10 cellular contexts compared by ENCODE assay signal in the genomic region with DNA sequence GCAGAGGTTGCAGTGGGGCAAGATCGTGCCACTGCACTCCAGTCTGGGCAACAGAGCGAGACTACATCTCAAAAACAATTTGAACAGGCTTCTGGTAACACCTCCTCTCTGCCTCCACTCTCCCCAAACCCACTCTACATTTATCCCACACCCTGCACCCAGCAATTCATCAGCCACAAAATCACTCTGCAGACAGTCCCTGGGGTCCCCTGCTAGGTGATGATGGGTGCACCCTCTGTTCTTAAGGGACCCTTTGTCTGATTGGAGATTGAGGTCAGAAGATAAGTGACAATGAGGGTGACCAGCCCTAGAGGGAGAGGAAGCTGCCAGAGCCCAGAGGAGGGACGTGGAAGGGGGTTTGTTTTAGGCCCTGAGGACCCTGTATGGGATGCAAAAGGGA. TPM values are rescaled to one million over a fixed set of nuclear protein-coding genes. Genes with fewer than 3 reads are reported as not detected.
DNase-seq lines count a peak whose midpoint lies in the region; ATAC-seq and TF ChIP-seq lines count a peak whose summit lies in the region.
"Had no signal": no experiment of that assay in that cellular context is flagged by ENCODE, and none has a peak within 500 bp of the region (broad histone marks: within the 10 kb centered on the region; RNA-seq: fewer than 3 reads in every experiment).

No MANE protein-coding gene starts in this region.

- POLR2A ChIA-PET in T-cell (lab: Charles Lee), result no interaction called here

- H3K36me3 Mint-ChIP-seq in T-helper 1 cell treated with Interleukin-12 subunit alpha and Interleukin-12 subunit beta and Interleukin-4 antibody, amounts not matched to agents 30 μg/mL and 1 μg/mL, for 36 hours (ENCODE audit: low read depth), result peaks cover 57% of the 10 kb centered on the region
- peaks cover 6% of the 10 kb centered on the region for H3K36me3 Mint-ChIP-seq in T-cell

- peaks cover 56% of the 10 kb centered on the region for H3K4me1 Mint-ChIP-seq in T-helper 1 cell treated with Interleukin-12 subunit alpha and Interleukin-12 subunit beta and Interleukin-4 antibody, amounts not matched to agents 30 μg/mL and 1 μg/mL, for 36 hours (ENCODE audit: low read depth)
- H3K4me1 Mint-ChIP-seq in T-cell, result peaks cover 72 to 93% (median 73%) of the 10 kb centered on the region in 3 donors

- 25 to 60% (median 42%) methylated on average over 3 of the region's 3 CpGs for WGBS in spleen, 5 donors

- peak overlapping the region; percentile 88 for H3K27ac Mint-ChIP-seq in T-helper 1 cell treated with Interleukin-12 subunit alpha and Interleukin-12 subunit beta and Interleukin-4 antibody, amounts not matched to agents 30 μg/mL and 1 μg/mL, for 36 hours
- peak overlapping the region; percentile 63 to 94 for H3K27ac Mint-ChIP-seq in T-cell

- H3K27me3 Mint-ChIP-seq in T-helper 1 cell treated with Interleukin-12 subunit alpha and Interleukin-12 subunit beta and Interleukin-4 antibody, amounts not matched to agents 30 μg/mL and 1 μg/mL, for 36 hours (ENCODE audit: low read depth), result no peaks in the 10 kb centered on the region
- H3K27me3 Mint-ChIP-seq in T-cell, result no peaks in the 10 kb centered on the region

- H3K9me3 ChIP-seq in spleen, result no peaks in the 10 kb centered on the region
- H3K9me3 ChIP-seq: testis had no signal

- TF ChIP-seq CTCF in fibroblast of the aortic adventitia (IDR thresholded peaks at IDR 0.05; ENCODE audit: insufficient read depth, low read length), result no peak
- no peak for TF ChIP-seq CTCF in spleen (IDR thresholded peaks at IDR 0.05 in 8 of 11, conservative IDR thresholded peaks at IDR 0.05 in 3 of 11)

- H3K9me3 Mint-ChIP-seq in T-helper 1 cell treated with Interleukin-12 subunit alpha and Interleukin-12 subunit beta and Interleukin-4 antibody, amounts not matched to agents 30 μg/mL and 1 μg/mL, for 36 hours, result no peaks in the 10 kb centered on the region
- H3K9me3 Mint-ChIP-seq in T-cell, result no peaks in the 10 kb centered on the region

- H3K4me3 ChIP-seq in fibroblast of the aortic adventitia (ENCODE audit: low read depth, low read length) (peak overlapping the region; percentile 90), spleen (peak overlapping the region; percentile 54 to 85 (median 70))

- no peak for TF ChIP-seq POLR2A in spleen (IDR thresholded peaks at IDR 0.05)

- no peaks in the 10 kb centered on the region for H3K27me3 ChIP-seq in spleen (replicated peaks in 1 of 7)
- H3K27me3 ChIP-seq: testis had no signal

- no peak for DNase-seq in T-helper 1 cell
- no peak for DNase-seq in T-cell
- DNase-seq in fibroblast of the aortic adventitia (ENCODE audit: low read depth), result no peak
- no peak for DNase-seq in spleen
- DNase-seq in GDM1 (lab: John Stamatoyannopoulos, UW), result no peak
- DNase-seq in RKO (ENCODE audit: low spot score), result no peak
- DNase-seq: testis had no signal

- peaks cover 58 to 95% (median 82%) of the 10 kb centered on the region in 6 donors for H3K4me1 ChIP-seq in spleen

- intact Hi-C loops in spleen (cut with DNase I; ENCODE audit: low total_unique reads), result no loop called here

- H3K27ac ChIP-seq in spleen, result peak overlapping the region; percentile 63 to 99 (median 97)

- H3K4me3 Mint-ChIP-seq in T-helper 1 cell treated with Interleukin-12 subunit alpha and Interleukin-12 subunit beta and Interleukin-4 antibody, amounts not matched to agents 30 μg/mL and 1 μg/mL, for 36 hours, result peak overlapping the region; percentile 97
- peak overlapping the region; percentile 85 to 89 (median 85) for H3K4me3 Mint-ChIP-seq in T-cell

- peaks cover 0 to 39% (median 28%) of the 10 kb centered on the region in 6 donors for H3K36me3 ChIP-seq in spleen

- CTCF ChIA-PET in T-cell (lab: Charles Lee), result interaction anchor here in 1 of 2 donors (1.3 kb wide), 1 partner anchor 20 kb away, joined by 3 read pairs; no protein-coding TSS in a partner anchor

- no peak for ATAC-seq in T-cell (replicated peaks in 1 of 4)
- no peak for ATAC-seq in GM21360 (IDR thresholded peaks at IDR 0.05; ENCODE audit: unreplicated experiment)

RNA-seq across cellular contexts. Expression of a gene that starts 2.2 kb away (rescaled TPM):
- total RNA-seq in T-cell (100 to 1,000 TPM in 1 of 5 donors, 10 to 100 TPM in 4; 18.7 to 103 (median 19.4) TPM), fibroblast of the aortic adventitia (ENCODE audit: low replicate concordance) (3.8 and 13.4 TPM in 2 replicates), spleen (100 to 1,000 TPM in 4 of 7 donors, 10 to 100 TPM in 3; 64.3 to 229 (median 145) TPM)
- 10 to 100 TPM; 26.5 to 56.7 (median 37.7) TPM for polyA plus RNA-seq in spleen

RNA-seq across cellular contexts. Expression of a gene that starts 27.0 kb away (rescaled TPM):
- under 1 TPM in 2 of 5 donors, not detected in 3; 0.25 to 0.30 TPM for total RNA-seq in T-cell
- not detected in 2 replicates for total RNA-seq in fibroblast of the aortic adventitia (ENCODE audit: low replicate concordance)
- not detected for total RNA-seq in spleen
- polyA plus RNA-seq in spleen, result not detected
- total RNA-seq: glomerular endothelial cell had no signal

RNA-seq across cellular contexts. Expression of a gene that starts 51.8 kb away (rescaled TPM):
- total RNA-seq in T-cell (not detected), fibroblast of the aortic adventitia (ENCODE audit: low replicate concordance) (not detected in 2 replicates), spleen (not detected)
- not detected for polyA plus RNA-seq in spleen
- total RNA-seq: glomerular endothelial cell had no signal

RNA-seq across cellular contexts. Expression of a gene that starts 58.2 kb away (rescaled TPM):
- total RNA-seq in T-cell (1 to 10 TPM in 1 of 5 donors, under 1 TPM in 3, not detected in 1; 0.39 to 1.0 (median 0.87) TPM), fibroblast of the aortic adventitia (ENCODE audit: low replicate concordance) (5.9 and 24.2 TPM in 2 replicates), spleen (10 to 100 TPM; 26.3 to 64.8 (median 55.6) TPM)
- 10 to 100 TPM in 1 of 3 donors, 1 to 10 TPM in 2; 4.9 to 28.6 (median 8.0) TPM for polyA plus RNA-seq in spleen
